8 cellular contexts compared by ENCODE assay signal in genomic region chrX:65595460-65595876, GRCh38.
DNase-seq lines count a peak whose midpoint lies in the region; ATAC-seq and TF ChIP-seq lines count a peak whose summit lies in the region.

No MANE protein-coding gene starts in this region.

- H4K20me1 ChIP-seq in neural progenitor cell (ENCODE audit: low read depth) = no peaks in the 10 kb centered on the region

- TF ChIP-seq EP300 in stomach (IDR thresholded peaks at IDR 0.05) = no peak

- WGBS in stomach, 5 donors = 0 to 17% (median 8%) methylated on average over 1 to 3 of the region's 3 CpGs

- peak; percentile 76 for ATAC-seq in GM21786 (IDR thresholded peaks at IDR 0.05; ENCODE audit: unreplicated experiment)

- H3K27ac Mint-ChIP-seq in activated T-helper 2 cell treated with anti-CD3 and anti-CD28 coated beads, Interferon-gamma antibody, Interleukin-2, Interleukin-4, amounts not matched to agents 10 μg/mL and 5 μg/mL and 100 μg/mL, durations not matched to agents 14 hours and 24 hours and 36 hours = peak overlapping the region; percentile 90
- H3K27ac Mint-ChIP-seq in neural progenitor cell = no peak overlapping the region

- no peak overlapping the region for H3K9ac ChIP-seq in neural progenitor cell

- intact Hi-C loops in activated T-helper 2 cell treated with anti-CD3 and anti-CD28 coated beads, Interferon-gamma antibody, Interleukin-2, Interleukin-4, amounts not matched to agents 10 μg/mL and 5 μg/mL and 100 μg/mL, durations not matched to agents 14 hours and 24 hours and 36 hours (cut with micrococcal nuclease) = loop anchor here (1.0 to 10.0 kb wide), 10 partner anchors 12 to 451 kb away; partner anchors contain the start of genes LAS1L and MSN
- intact Hi-C loops in stomach (cut with DNase I; ENCODE audit: low total_unique reads) = no loop called here

- H3K4me3 ChIP-seq in fibroblast of the aortic adventitia (ENCODE audit: low read depth, low read length) = no peak overlapping the region
- H3K4me3 ChIP-seq in neural progenitor cell = no peak overlapping the region
- H3K4me3 ChIP-seq in stomach = no peak overlapping the region

- H3K4me2 ChIP-seq in neural progenitor cell = no peak overlapping the region

- peaks cover 44% of the 10 kb centered on the region for H3K4me1 Mint-ChIP-seq in activated T-helper 2 cell treated with anti-CD3 and anti-CD28 coated beads, Interferon-gamma antibody, Interleukin-2, Interleukin-4, amounts not matched to agents 10 μg/mL and 5 μg/mL and 100 μg/mL, durations not matched to agents 14 hours and 24 hours and 36 hours (ENCODE audit: low read depth)
- H3K4me1 Mint-ChIP-seq in neural progenitor cell = peaks cover 2% of the 10 kb centered on the region

- TF ChIP-seq CTCF in RWPE1 (conservative IDR thresholded peaks at IDR 0.05; ENCODE audit: low read depth) = peak; percentile 91
- peak; percentile 97 for TF ChIP-seq CTCF in fibroblast of the aortic adventitia (IDR thresholded peaks at IDR 0.05; ENCODE audit: insufficient read depth, low read length)
- peak; percentile 85 for TF ChIP-seq CTCF in neural progenitor cell (IDR thresholded peaks at IDR 0.05)
- peak in 5 of 7 experiments; percentile 92 to 98 (median 97) for TF ChIP-seq CTCF in stomach (IDR thresholded peaks at IDR 0.05)

- H3K9me3 ChIP-seq in neural progenitor cell (ENCODE audit: low read depth) = no peaks in the 10 kb centered on the region
- no peaks in the 10 kb centered on the region for H3K9me3 ChIP-seq in stomach

- H3K4me1 ChIP-seq in neural progenitor cell = no peaks in the 10 kb centered on the region
- H3K4me1 ChIP-seq in stomach = peaks cover 0 to 7% (median 3%) of the 10 kb centered on the region in 4 donors

- H3K4me3 Mint-ChIP-seq in activated T-helper 2 cell treated with anti-CD3 and anti-CD28 coated beads, Interferon-gamma antibody, Interleukin-2, Interleukin-4, amounts not matched to agents 10 μg/mL and 5 μg/mL and 100 μg/mL, durations not matched to agents 14 hours and 24 hours and 36 hours (ENCODE audit: low read depth) = peak overlapping the region; percentile 22
- no peak overlapping the region for H3K4me3 Mint-ChIP-seq in neural progenitor cell

- H3K27me3 Mint-ChIP-seq in activated T-helper 2 cell treated with anti-CD3 and anti-CD28 coated beads, Interferon-gamma antibody, Interleukin-2, Interleukin-4, amounts not matched to agents 10 μg/mL and 5 μg/mL and 100 μg/mL, durations not matched to agents 14 hours and 24 hours and 36 hours (ENCODE audit: low read depth) = no peaks in the 10 kb centered on the region
- H3K27me3 Mint-ChIP-seq in neural progenitor cell (ENCODE audit: insufficient read depth, low read depth) = peaks cover 3% of the 10 kb centered on the region

- no peak overlapping the region for H2AFZ ChIP-seq in neural progenitor cell (replicated peaks)

- peak overlapping the region; percentile 43; the same call in 1 of the 2 replicates for H3K27ac ChIP-seq in RWPE1
- H3K27ac ChIP-seq in neural progenitor cell = no peak overlapping the region
- peak overlapping the region; percentile 54 to 85 (median 77) for H3K27ac ChIP-seq in stomach

- DNase-seq in DMS79 (lab: John Stamatoyannopoulos, UW) (peak; percentile 5), Kasumi-1 (lab: John Stamatoyannopoulos, UW) (peak; percentile 89), RWPE1 (ENCODE audit: low spot score) (peak; percentile 70), fibroblast of the aortic adventitia (ENCODE audit: low read depth) (peak; percentile 96), neural progenitor cell (ENCODE audit: low spot score) (peak; percentile 92), stomach (peak; percentile 95)
- DNase-seq in activated T-helper 2 cell treated with anti-CD3 and anti-CD28 coated beads, Interferon-gamma antibody, Interleukin-2, Interleukin-4, amounts not matched to agents 10 μg/mL and 5 μg/mL and 100 μg/mL, durations not matched to agents 14 hours and 24 hours and 36 hours (ENCODE audit: low spot score) = peak; percentile 83

- no peaks in the 10 kb centered on the region for H3K9me3 Mint-ChIP-seq in activated T-helper 2 cell treated with anti-CD3 and anti-CD28 coated beads, Interferon-gamma antibody, Interleukin-2, Interleukin-4, amounts not matched to agents 10 μg/mL and 5 μg/mL and 100 μg/mL, durations not matched to agents 14 hours and 24 hours and 36 hours
- H3K9me3 Mint-ChIP-seq in neural progenitor cell = no peaks in the 10 kb centered on the region

- CTCF ChIA-PET in RWPE1 (lab: Yijun Ruan, JAX) = interaction anchor here (1.2 kb wide), 1 partner anchor 109 kb away, joined by 4 read pairs; no protein-coding TSS in a partner anchor

- POLR2A ChIA-PET in RWPE1 (lab: Yijun Ruan, JAX; ENCODE audit: low non-redundant PET) = no interaction called here

- no peaks in the 10 kb centered on the region for H3K36me3 Mint-ChIP-seq in activated T-helper 2 cell treated with anti-CD3 and anti-CD28 coated beads, Interferon-gamma antibody, Interleukin-2, Interleukin-4, amounts not matched to agents 10 μg/mL and 5 μg/mL and 100 μg/mL, durations not matched to agents 14 hours and 24 hours and 36 hours (ENCODE audit: low read depth)
- H3K36me3 Mint-ChIP-seq in neural progenitor cell = no peaks in the 10 kb centered on the region

- no peaks in the 10 kb centered on the region for H3F3A ChIP-seq in neural progenitor cell (ENCODE audit: low read depth)

- no peaks in the 10 kb centered on the region for H3K27me3 ChIP-seq in neural progenitor cell
- H3K27me3 ChIP-seq in stomach = peaks cover 0 to 7% (median 0%) of the 10 kb centered on the region in 3 donors

- H3K36me3 ChIP-seq in neural progenitor cell = no peaks in the 10 kb centered on the region
- H3K36me3 ChIP-seq in stomach = no peaks in the 10 kb centered on the region

- no peak for TF ChIP-seq POLR2A in stomach (IDR thresholded peaks at IDR 0.05)

- H3K79me2 ChIP-seq in neural progenitor cell (ENCODE audit: low read depth) = no peaks in the 10 kb centered on the region

Comparison
In these comparisons a context has a peak if more than half of its experiments do, and no peak if none do; other contexts are left out.
1. DNase-seq: peak in every context shown above with its lines; median percentile 96 in fibroblast of the aortic adventitia; 95 in stomach; 92 in neural progenitor cell; 89 in Kasumi-1; 83 in activated T-helper 2 cell treated with anti-CD3 and anti-CD28 coated beads, Interferon-gamma antibody, Interleukin-2, Interleukin-4, amounts not matched to agents 10 μg/mL and 5 μg/mL and 100 μg/mL, durations not matched to agents 14 hours and 24 hours and 36 hours; 70 in RWPE1; 5 in DMS79.